Comparison of ENCODE assay signal across 16 cellular contexts in the genomic region with DNA sequence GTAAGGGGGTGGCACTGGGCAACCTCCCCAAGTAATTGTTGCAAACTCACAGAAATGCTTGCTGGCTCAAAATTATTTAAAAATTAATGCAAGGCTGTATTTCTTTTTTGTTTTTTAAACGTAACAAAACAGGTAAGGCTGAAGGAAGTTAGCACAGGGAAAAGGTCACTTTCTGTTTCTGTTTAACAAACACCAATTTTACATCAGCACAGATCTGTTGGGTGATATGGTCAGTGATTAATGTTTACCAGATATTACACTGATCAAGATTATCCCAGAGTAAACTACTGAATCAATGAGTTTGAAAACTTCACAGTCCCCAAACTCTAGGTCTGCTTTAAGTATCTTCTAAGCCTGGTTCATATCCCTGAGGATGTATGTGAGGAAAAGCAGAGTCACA.
DNase-seq lines count a peak whose midpoint lies in the region; ATAC-seq, FAIRE-seq and TF ChIP-seq lines count a peak whose summit lies in the region.
"Had no signal": no experiment of that assay in that cellular context is flagged by ENCODE, and none has a peak within 500 bp of the region (broad histone marks: within the 10 kb centered on the region; RNA-seq: fewer than 3 reads in every experiment).

No MANE protein-coding gene starts in this region.

- no peak for TF ChIP-seq POLR2A in GM12891 (IDR thresholded peaks at IDR 0.05; ENCODE audit: low read depth, low read length)

- peaks cover 52% of the 10 kb centered on the region for H3K4me1 Mint-ChIP-seq in activated CD4-positive, alpha-beta T cell treated with anti-CD3 and anti-CD28 coated beads, Interleukin-2, amount 10 ng/mL, durations not matched to agents 7 days and 5 days
- peaks cover 35% of the 10 kb centered on the region for H3K4me1 Mint-ChIP-seq in activated CD8-positive, alpha-beta T cell treated with anti-CD3 and anti-CD28 coated beads, Interleukin-2, amount 10 ng/mL, durations not matched to agents 7 days and 5 days (ENCODE audit: low read depth)
- peaks cover 70% of the 10 kb centered on the region for H3K4me1 Mint-ChIP-seq in stimulated activated memory B cell treated with anti-CD40 and anti-IgM and Interleukin-4, amounts not matched to agents 10 μg/mL and 1 μg/mL and 100 μg/mL, for 72 hours
- H3K4me1 Mint-ChIP-seq: nephron had no signal

- H3K27me3 Mint-ChIP-seq in activated CD4-positive, alpha-beta T cell treated with anti-CD3 and anti-CD28 coated beads, Interleukin-2, amount 10 ng/mL, durations not matched to agents 7 days and 5 days = no peaks in the 10 kb centered on the region
- no peaks in the 10 kb centered on the region for H3K27me3 Mint-ChIP-seq in activated CD8-positive, alpha-beta T cell treated with anti-CD3 and anti-CD28 coated beads, Interleukin-2, amount 10 ng/mL, durations not matched to agents 7 days and 5 days (ENCODE audit: low read depth)
- H3K27me3 Mint-ChIP-seq in stimulated activated memory B cell treated with anti-CD40 and anti-IgM and Interleukin-4, amounts not matched to agents 10 μg/mL and 1 μg/mL and 100 μg/mL, for 72 hours = no peaks in the 10 kb centered on the region

- peak overlapping the region; percentile 54 for H3K27ac Mint-ChIP-seq in activated CD4-positive, alpha-beta T cell treated with anti-CD3 and anti-CD28 coated beads, Interleukin-2, amount 10 ng/mL, durations not matched to agents 7 days and 5 days
- H3K27ac Mint-ChIP-seq in activated CD8-positive, alpha-beta T cell treated with anti-CD3 and anti-CD28 coated beads, Interleukin-2, amount 10 ng/mL, durations not matched to agents 7 days and 5 days = peak overlapping the region; percentile 53
- H3K27ac Mint-ChIP-seq in stimulated activated memory B cell treated with anti-CD40 and anti-IgM and Interleukin-4, amounts not matched to agents 10 μg/mL and 1 μg/mL and 100 μg/mL, for 72 hours = peak overlapping the region; percentile 28
- H3K27ac Mint-ChIP-seq: nephron had no signal

- no peak overlapping the region for H3K4me3 Mint-ChIP-seq in activated CD4-positive, alpha-beta T cell treated with anti-CD3 and anti-CD28 coated beads, Interleukin-2, amount 10 ng/mL, durations not matched to agents 7 days and 5 days
- no peak overlapping the region for H3K4me3 Mint-ChIP-seq in activated CD8-positive, alpha-beta T cell treated with anti-CD3 and anti-CD28 coated beads, Interleukin-2, amount 10 ng/mL, durations not matched to agents 7 days and 5 days
- H3K4me3 Mint-ChIP-seq in stimulated activated memory B cell treated with anti-CD40 and anti-IgM and Interleukin-4, amounts not matched to agents 10 μg/mL and 1 μg/mL and 100 μg/mL, for 72 hours = no peak overlapping the region
- H3K4me3 Mint-ChIP-seq: nephron had no signal

- no peak for FAIRE-seq in GM12891 (lab: Jason Lieb, UNC)

- POLR2A ChIA-PET in activated CD4-positive, alpha-beta T cell treated with anti-CD3 and anti-CD28 coated beads, Interleukin-2, amount 10 ng/mL, durations not matched to agents 7 days and 5 days (lab: Charles Lee) = no interaction called here
- POLR2A ChIA-PET in activated CD8-positive, alpha-beta T cell treated with anti-CD3 and anti-CD28 coated beads, Interleukin-2, amount 10 ng/mL, durations not matched to agents 7 days and 5 days (lab: Charles Lee) = no interaction called here

- CTCF ChIA-PET in activated CD4-positive, alpha-beta T cell treated with anti-CD3 and anti-CD28 coated beads, Interleukin-2, amount 10 ng/mL, durations not matched to agents 7 days and 5 days (lab: Charles Lee) = no interaction called here
- CTCF ChIA-PET in activated CD8-positive, alpha-beta T cell treated with anti-CD3 and anti-CD28 coated beads, Interleukin-2, amount 10 ng/mL, durations not matched to agents 7 days and 5 days (lab: Charles Lee) = interaction anchor here (1.0 kb wide), 1 partner anchor 9 kb away, joined by 5 read pairs; no protein-coding TSS in a partner anchor

- intact Hi-C loops in left colon (cut with DNase I, micrococcal nuclease) = no loop called here

- no peak for ATAC-seq in activated CD8-positive, alpha-beta T cell treated with anti-CD3 and anti-CD28 coated beads, Interleukin-2, amount 10 ng/mL, durations not matched to agents 7 days and 5 days
- ATAC-seq in left colon = peak; percentile 68
- ATAC-seq in stimulated activated memory B cell treated with anti-CD40 and anti-IgM and Interleukin-4, amounts not matched to agents 10 μg/mL and 1 μg/mL and 100 μg/mL, for 72 hours = no peak
- no peak for ATAC-seq in HG02973 (IDR thresholded peaks at IDR 0.05; ENCODE audit: unreplicated experiment)

- peaks cover 61% of the 10 kb centered on the region for H3K36me3 Mint-ChIP-seq in activated CD4-positive, alpha-beta T cell treated with anti-CD3 and anti-CD28 coated beads, Interleukin-2, amount 10 ng/mL, durations not matched to agents 7 days and 5 days (ENCODE audit: low read depth)
- H3K36me3 Mint-ChIP-seq in activated CD8-positive, alpha-beta T cell treated with anti-CD3 and anti-CD28 coated beads, Interleukin-2, amount 10 ng/mL, durations not matched to agents 7 days and 5 days (ENCODE audit: low read depth) = peaks cover 62% of the 10 kb centered on the region
- peaks cover 66% of the 10 kb centered on the region for H3K36me3 Mint-ChIP-seq in stimulated activated memory B cell treated with anti-CD40 and anti-IgM and Interleukin-4, amounts not matched to agents 10 μg/mL and 1 μg/mL and 100 μg/mL, for 72 hours

- no peak for DNase-seq in activated CD4-positive, alpha-beta T cell treated with anti-CD3 and anti-CD28 coated beads, Interleukin-2, amount 10 ng/mL, durations not matched to agents 7 days and 5 days
- DNase-seq in activated CD4-positive, alpha-beta T cell treated with anti-CD3 and anti-CD28 coated beads for 48 hours = no peak
- no peak for DNase-seq in activated CD8-positive, alpha-beta T cell treated with anti-CD3 and anti-CD28 coated beads, Interleukin-2, amount 10 ng/mL, durations not matched to agents 7 days and 5 days
- no peak for DNase-seq in left colon
- no peak for DNase-seq in GM12891 (ENCODE audit: insufficient read length, low spot score)
- no peak for DNase-seq in stimulated activated CD4-positive, alpha-beta T cell treated with anti-CD3 and anti-CD28 coated beads, Interleukin-4, amount 100 ng/mL, for 4 hours
- DNase-seq: ACHN, activated gamma-delta T cell, caudate nucleus, Karpas-422, NCI-H1436 treated with DMSO at 0.1 percent for 48 hours, NCI-H446 treated with DMSO at 0.1 percent for 48 hours, PC-9 had no signal

- no peaks in the 10 kb centered on the region for H3K9me3 Mint-ChIP-seq in activated CD4-positive, alpha-beta T cell treated with anti-CD3 and anti-CD28 coated beads, Interleukin-2, amount 10 ng/mL, durations not matched to agents 7 days and 5 days
- H3K9me3 Mint-ChIP-seq in activated CD8-positive, alpha-beta T cell treated with anti-CD3 and anti-CD28 coated beads, Interleukin-2, amount 10 ng/mL, durations not matched to agents 7 days and 5 days (ENCODE audit: insufficient read depth) = no peaks in the 10 kb centered on the region
- H3K9me3 Mint-ChIP-seq in stimulated activated memory B cell treated with anti-CD40 and anti-IgM and Interleukin-4, amounts not matched to agents 10 μg/mL and 1 μg/mL and 100 μg/mL, for 72 hours = no peaks in the 10 kb centered on the region

TF ChIP-seq in GM12891, 5 proteins besides CTCF, POLR2A, EP300 and RAD21:
- TF ChIP-seq POU2F2 (IDR thresholded peaks at IDR 0.05; ENCODE audit: low read depth, low read length) (no peak), SPI1 (IDR thresholded peaks at IDR 0.05; ENCODE audit: low read depth, low read length) (no peak), TAF1 (IDR thresholded peaks at IDR 0.05; ENCODE audit: low read depth, low read length) (no peak), PAX5 (IDR thresholded peaks at IDR 0.05; ENCODE audit: insufficient read depth, low read length, severe bottlenecking) (no peak), POLR2AphosphoS5 (IDR thresholded peaks at IDR 0.05; ENCODE audit: low read depth, low read length) (no peak)
